ENCODE assay signal across 26 cellular contexts in genomic region chr12:94374124-94374523, GRCh38.
"Had no signal": no experiment of that assay in that cellular context is flagged by ENCODE, and none has a peak within 500 bp of the region (broad histone marks: within the 10 kb centered on the region; RNA-seq: fewer than 3 reads in every experiment).

No MANE protein-coding gene starts in this region.

- H3K27ac Mint-ChIP-seq: activated CD8-positive, alpha-beta memory T cell treated with anti-CD3 and anti-CD28 coated beads, Interleukin-2, amount 10 ng/mL, durations not matched to agents 7 days and 5 days; activated CD8-positive, alpha-beta T cell treated with anti-CD3 and anti-CD28 coated beads, Interleukin-2, amount 10 ng/mL, durations not matched to agents 7 days and 5 days; T-helper 17 cell had no signal

- H3K36me3 ChIP-seq: breast epithelium, right atrium auricular region had no signal

- H3K27me3 ChIP-seq: breast epithelium, esophagus muscularis mucosa, gastrocnemius medialis, right atrium auricular region, testis had no signal

- DNase-seq: activated CD4-positive, alpha-beta T cell treated with anti-CD3 and anti-CD28 coated beads, Interleukin-2, amount 50 U/mL, for 1 hour; activated CD4-positive, CD25-positive, alpha-beta regulatory T cell treated with anti-CD3 and anti-CD28 coated beads, Interleukin-2, amount 50 U/mL, for 72 hours; activated CD8-positive, alpha-beta memory T cell treated with anti-CD3 and anti-CD28 coated beads, Interleukin-2, amount 10 ng/mL, durations not matched to agents 7 days and 5 days; activated CD8-positive, alpha-beta T cell treated with anti-CD3 and anti-CD28 coated beads, Interleukin-2, amount 10 ng/mL, durations not matched to agents 7 days and 5 days; activated effector memory CD4-positive, alpha-beta T cell treated with Interleukin-2 at 50 U/mL for 16 hours; activated naive CD4-positive, alpha-beta T cell treated with Interleukin-2 at 50 U/mL for 16 hours; dermis blood vessel endothelial cell; effector CD4-positive, alpha-beta T cell; gastrocnemius medialis; glutamatergic neuron; islet precursor cell; left ventricle myocardium superior; mucosa of descending colon; stimulated activated CD4-positive, alpha-beta T cell treated with anti-CD3 and anti-CD28 coated beads, Interleukin-15, amount 100 ng/mL, for 24 hours; stimulated activated naive CD4-positive, alpha-beta T cell treated with Interleukin-2 at 50 U/mL for 16 hours; T-helper 17 cell; T1000; testis; trophoblast cell had no signal

- ATAC-seq: activated CD8-positive, alpha-beta memory T cell treated with anti-CD3 and anti-CD28 coated beads, Interleukin-2, amount 10 ng/mL, durations not matched to agents 7 days and 5 days; activated CD8-positive, alpha-beta T cell treated with anti-CD3 and anti-CD28 coated beads, Interleukin-2, amount 10 ng/mL, durations not matched to agents 7 days and 5 days; gastrocnemius medialis; left ventricle myocardium superior; mucosa of descending colon; natural killer cell treated with Interleukin-12 subunit alpha and Interleukin-12 subunit beta and Interleukin-15 and Interleukin-18, amount 100 ng/mL, for 72 hours; T-helper 17 cell had no signal

- H3K27ac ChIP-seq: breast epithelium, esophagus muscularis mucosa, gastrocnemius medialis, right atrium auricular region, testis had no signal

- H3K4me1 ChIP-seq: breast epithelium, esophagus muscularis mucosa, gastrocnemius medialis, right atrium auricular region, testis had no signal

- H3K4me3 ChIP-seq: breast epithelium, esophagus muscularis mucosa, gastrocnemius medialis, mucosa of descending colon, right atrium auricular region, testis had no signal

- FAIRE-seq: colon, urothelium cell line had no signal

- H3K4me3 Mint-ChIP-seq: activated CD8-positive, alpha-beta memory T cell treated with anti-CD3 and anti-CD28 coated beads, Interleukin-2, amount 10 ng/mL, durations not matched to agents 7 days and 5 days; activated CD8-positive, alpha-beta T cell treated with anti-CD3 and anti-CD28 coated beads, Interleukin-2, amount 10 ng/mL, durations not matched to agents 7 days and 5 days; central memory CD8-positive, alpha-beta T cell; natural killer cell treated with Interleukin-12 subunit alpha and Interleukin-12 subunit beta and Interleukin-15 and Interleukin-18, amount 100 ng/mL, for 72 hours; T-helper 17 cell had no signal

- H3K9me3 Mint-ChIP-seq: central memory CD8-positive, alpha-beta T cell; natural killer cell treated with Interleukin-12 subunit alpha and Interleukin-12 subunit beta and Interleukin-15 and Interleukin-18, amount 100 ng/mL, for 72 hours had no signal

- H3K4me1 Mint-ChIP-seq: central memory CD8-positive, alpha-beta T cell; T-helper 17 cell had no signal

- H3K27me3 Mint-ChIP-seq: activated CD8-positive, alpha-beta memory T cell treated with anti-CD3 and anti-CD28 coated beads, Interleukin-2, amount 10 ng/mL, durations not matched to agents 7 days and 5 days; central memory CD8-positive, alpha-beta T cell; natural killer cell treated with Interleukin-12 subunit alpha and Interleukin-12 subunit beta and Interleukin-15 and Interleukin-18, amount 100 ng/mL, for 72 hours; T-helper 17 cell had no signal

- H3K9me3 ChIP-seq: breast epithelium, esophagus muscularis mucosa, gastrocnemius medialis, mucosa of descending colon, right atrium auricular region, testis had no signal
